Comparison of ENCODE assay signal across 8 cellular contexts in the genomic region with DNA sequence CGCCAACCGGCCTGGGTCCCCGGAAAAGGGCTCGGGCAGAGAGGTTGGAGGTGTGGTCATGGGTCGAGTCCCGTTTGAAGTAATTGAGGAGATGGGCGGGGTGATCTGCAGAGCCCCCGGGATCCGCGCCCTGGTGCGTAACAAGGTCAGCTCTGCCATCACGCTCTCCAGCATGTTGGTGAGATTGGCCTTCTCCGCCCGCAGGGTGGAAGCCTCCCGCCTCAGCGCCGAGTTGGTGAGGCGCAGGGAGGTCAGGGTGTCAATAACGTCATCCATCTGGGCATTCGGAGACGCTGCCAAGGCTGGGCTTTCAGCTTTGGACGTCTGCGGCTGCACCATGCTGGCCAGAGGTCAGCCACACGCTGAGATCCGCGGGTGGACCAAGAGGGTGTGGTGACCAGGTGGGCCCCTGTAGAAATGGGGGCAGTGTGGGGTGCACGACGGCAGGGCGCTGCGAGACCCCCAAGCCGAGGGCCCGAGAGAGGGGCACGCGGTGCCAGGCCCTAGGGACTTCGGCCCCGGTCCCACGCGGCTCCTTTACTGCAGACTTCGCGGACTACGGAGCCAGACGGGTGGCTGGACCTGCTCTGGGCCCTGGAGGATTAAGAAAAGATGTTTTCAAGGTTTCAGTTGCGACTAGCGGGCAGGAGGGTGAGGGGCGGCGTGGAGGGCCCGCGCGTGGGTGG. TPM values are rescaled to one million over a fixed set of nuclear protein-coding genes. Genes with fewer than 3 reads are reported as not detected.
DNase-seq lines count a peak whose midpoint lies in the region; ATAC-seq and TF ChIP-seq lines count a peak whose summit lies in the region.

No MANE protein-coding gene starts in this region.

- H3K4me3 Mint-ChIP-seq in CD4-positive, CD25-positive, alpha-beta regulatory T cell: peak overlapping the region; percentile 63 to 87 (median 79)

- peak overlapping the region; percentile 57 for H3K27ac ChIP-seq in CD4-positive, CD25-positive, alpha-beta regulatory T cell (ENCODE audit: insufficient read depth, low read length, poor library complexity, severe bottlenecking)
- H3K27ac ChIP-seq in KMS-11 (no peak overlapping the region), temporal lobe (ENCODE audit: low read depth, low read length) (peak overlapping the region; percentile 58)

- peak overlapping the region; percentile 42; the same call in 1 of the 2 replicates for H3K4me2 ChIP-seq in KMS-11

- no peak overlapping the region for H3K4me3 ChIP-seq in CD4-positive, CD25-positive, alpha-beta regulatory T cell (ENCODE audit: low read depth, low read length)
- H3K4me3 ChIP-seq in KMS-11 (IDR thresholded peaks at IDR 0.05; ENCODE audit: insufficient read depth, low read depth, low read length): no peak overlapping the region
- H3K4me3 ChIP-seq in cardiac fibroblast (replicated peaks in 1 of 2; ENCODE audit: low read depth in 2 of 2, low read length in 2 of 2): peak overlapping the region; percentile 67 to 69

- peak overlapping the region; percentile 54 for H2AFZ ChIP-seq in KMS-11 (ENCODE audit: low read depth)

- no peak for ATAC-seq in CD4-positive, CD25-positive, alpha-beta regulatory T cell (ENCODE audit: low read depth in 2 of 2)
- no peak for ATAC-seq in GM21423 (IDR thresholded peaks at IDR 0.05; ENCODE audit: unreplicated experiment)

- peak in 1 of 3 donors; percentile 5 for DNase-seq in CD4-positive, CD25-positive, alpha-beta regulatory T cell
- DNase-seq in cardiac fibroblast (ENCODE audit: low read depth in 2 of 2) (peak; percentile 19 to 42), left kidney (ENCODE audit: low read depth, low spot score) (peak; percentile 76), GOT3 (lab: John Stamatoyannopoulos, UW) (no peak), NK-92 (lab: John Stamatoyannopoulos, UW; ENCODE audit: unreplicated experiment) (no peak)

- peaks cover 13% of the 10 kb centered on the region for H3K4me1 ChIP-seq in CD4-positive, CD25-positive, alpha-beta regulatory T cell (ENCODE audit: control insufficient read depth, insufficient read depth, low read length, poor library complexity, severe bottlenecking)
- peaks cover 6% of the 10 kb centered on the region for H3K4me1 ChIP-seq in KMS-11 (ENCODE audit: low read depth, poor library complexity, severe bottlenecking)

- H3K4me1 Mint-ChIP-seq in CD4-positive, CD25-positive, alpha-beta regulatory T cell: peaks cover 5 to 44% (median 18%) of the 10 kb centered on the region in 4 donors

- peaks cover 19% of the 10 kb centered on the region for H3K27me3 Mint-ChIP-seq in CD4-positive, CD25-positive, alpha-beta regulatory T cell

- peaks cover 0 to 4% (median 0%) of the 10 kb centered on the region in 7 donors for H3K9me3 Mint-ChIP-seq in CD4-positive, CD25-positive, alpha-beta regulatory T cell

- no peak for TF ChIP-seq CTCF in KMS-11 (conservative IDR thresholded peaks at IDR 0.05; ENCODE audit: low read depth, low read length)
- TF ChIP-seq CTCF in cardiac fibroblast (IDR thresholded peaks at IDR 0.05; ENCODE audit: low read depth, low read length): no peak

- H3K27me3 ChIP-seq in CD4-positive, CD25-positive, alpha-beta regulatory T cell (ENCODE audit: control insufficient read depth, insufficient read depth, low read length): no peaks in the 10 kb centered on the region
- no peaks in the 10 kb centered on the region for H3K27me3 ChIP-seq in KMS-11 (ENCODE audit: insufficient read depth, low read depth)

- H3K36me3 ChIP-seq in CD4-positive, CD25-positive, alpha-beta regulatory T cell (ENCODE audit: control insufficient read depth, insufficient read depth, low read length): no peaks in the 10 kb centered on the region
- H3K36me3 ChIP-seq in KMS-11 (ENCODE audit: insufficient read depth): no peaks in the 10 kb centered on the region

- peak overlapping the region; percentile 39; the same call in 1 of the 2 replicates for H3K9ac ChIP-seq in KMS-11

- no peaks in the 10 kb centered on the region for H3K9me3 ChIP-seq in CD4-positive, CD25-positive, alpha-beta regulatory T cell (ENCODE audit: control insufficient read depth in 2 of 2, low read length in 2 of 2)

- no peaks in the 10 kb centered on the region for H4K20me1 ChIP-seq in KMS-11 (ENCODE audit: insufficient read depth)

- no peaks in the 10 kb centered on the region for H3K79me2 ChIP-seq in KMS-11 (ENCODE audit: insufficient read depth, low read depth)

- peak overlapping the region; percentile 55 to 77 (median 58) for H3K27ac Mint-ChIP-seq in CD4-positive, CD25-positive, alpha-beta regulatory T cell

- peaks cover 9% of the 10 kb centered on the region for H3K36me3 Mint-ChIP-seq in CD4-positive, CD25-positive, alpha-beta regulatory T cell

RNA-seq across cellular contexts. Expression of a gene that starts 0.7 kb away (rescaled TPM):
- total RNA-seq in CD4-positive, CD25-positive, alpha-beta regulatory T cell: 8.8 TPM
- 1 to 10 TPM; 2.1 to 4.9 (median 3.6) TPM for polyA plus RNA-seq in CD4-positive, CD25-positive, alpha-beta regulatory T cell
- total RNA-seq in temporal lobe: 64.4 TPM

Comparison
In these comparisons a context has a peak if more than half of its experiments do, and no peak if none do; other contexts are left out.
1. DNase-seq: peak in cardiac fibroblast (2 of 2) and left kidney (single experiment); none in GOT3 (single experiment) and NK-92 (single experiment).
2. H3K4me3 ChIP-seq: peak in cardiac fibroblast (2 of 2); none in CD4-positive, CD25-positive, alpha-beta regulatory T cell (single experiment) and KMS-11 (single experiment).